15 cellular contexts compared by ENCODE assay signal in genomic region chr3:118526758-118527526, GRCh38.
DNase-seq lines count a peak whose midpoint lies in the region; ATAC-seq, FAIRE-seq and TF ChIP-seq lines count a peak whose summit lies in the region.
"Had no signal": no experiment of that assay in that cellular context is flagged by ENCODE, and none has a peak within 500 bp of the region (broad histone marks: within the 10 kb centered on the region; RNA-seq: fewer than 3 reads in every experiment).

No MANE protein-coding gene starts in this region.

- no peak for FAIRE-seq in bronchial epithelial cell (lab: Jason Lieb, UNC)

- no peak overlapping the region for H3K4me3 ChIP-seq in bronchial epithelial cell (ENCODE audit: low read depth, low read length)
- H3K4me3 ChIP-seq: gastrocnemius medialis had no signal

- TF ChIP-seq CTCF in bronchial epithelial cell (IDR thresholded peaks at IDR 0.05; ENCODE audit: insufficient read depth, low read length, severe bottlenecking) = no peak

- H3K27me3 ChIP-seq in bronchial epithelial cell (ENCODE audit: control insufficient read depth, insufficient read depth, low read length) = no peaks in the 10 kb centered on the region
- H3K27me3 ChIP-seq: gastrocnemius medialis had no signal

- DNase-seq in bronchial epithelial cell (ENCODE audit: low read depth) = peak; percentile 45
- no peak for DNase-seq in NAMALWA (ENCODE audit: low spot score)
- no peak for DNase-seq in stimulated activated naive CD4-positive, alpha-beta T cell treated with Interleukin-2 at 50 U/mL for 16 hours (lab: John Stamatoyannopoulos, UW)
- DNase-seq in activated naive CD4-positive, alpha-beta T cell treated with anti-CD3 and anti-CD28 coated beads, Interleukin-2, amount 50 U/mL, for 16 hours = no peak
- no peak for DNase-seq in GDM1 (lab: John Stamatoyannopoulos, UW)
- DNase-seq: activated CD4-positive, alpha-beta T cell treated with anti-CD3 and anti-CD28 coated beads for 1 hour; DMS 273 treated with DMSO at 0.1 percent for 48 hours; effector CD8-positive, alpha-beta T cell; gastrocnemius medialis; islet precursor cell; SW 1271 had no signal

- ATAC-seq in GM18498 (IDR thresholded peaks at IDR 0.05; ENCODE audit: unreplicated experiment) = peak; percentile 73
- peak; percentile 89 for ATAC-seq in GM21360 (IDR thresholded peaks at IDR 0.05; ENCODE audit: unreplicated experiment)
- peak; percentile 70 for ATAC-seq in HG03095 (IDR thresholded peaks at IDR 0.05; ENCODE audit: unreplicated experiment)
- ATAC-seq: gastrocnemius medialis; stimulated activated memory B cell treated with anti-CD40 and anti-IgM and Interleukin-4, amounts not matched to agents 10 μg/mL and 1 μg/mL and 100 μg/mL, for 72 hours had no signal

- no peaks in the 10 kb centered on the region for H3K36me3 ChIP-seq in bronchial epithelial cell (ENCODE audit: control insufficient read depth, insufficient read depth, low read length)
- H3K36me3 ChIP-seq: gastrocnemius medialis had no signal
